In genomic region chr7:66921918-66922486, GRCh38 we compare ENCODE assay signal across 8 cellular contexts. TPM values are rescaled to one million over a fixed set of nuclear protein-coding genes. Genes with fewer than 3 reads are reported as not detected.
DNase-seq lines count a peak whose midpoint lies in the region; ATAC-seq lines count a peak whose summit lies in the region.

No MANE protein-coding gene starts in this region.

- H3K9me3 Mint-ChIP-seq in T-helper 1 cell treated with Interleukin-12 subunit alpha and Interleukin-12 subunit beta and Interleukin-4 antibody, amounts not matched to agents 30 μg/mL and 1 μg/mL, for 36 hours, result no peaks in the 10 kb centered on the region

- DNase-seq in activated naive CD4-positive, alpha-beta T cell treated with Interleukin-2 at 50 U/mL for 16 hours, result peak; percentile 30
- DNase-seq in activated naive CD4-positive, alpha-beta T cell treated with anti-CD3 and anti-CD28 coated beads, Interleukin-2, amount 50 U/mL, for 16 hours, result no peak
- DNase-seq in dedifferentiated amniotic fluid mesenchymal stem cell (ENCODE audit: extremely low spot score) (peak; percentile 19), myocyte (ENCODE audit: low read depth) (peak; percentile 63), OCI-M2 (lab: John Stamatoyannopoulos, UW; ENCODE audit: unreplicated experiment) (no peak)

- peaks cover 22% of the 10 kb centered on the region for H3K4me1 Mint-ChIP-seq in T-helper 1 cell treated with Interleukin-12 subunit alpha and Interleukin-12 subunit beta and Interleukin-4 antibody, amounts not matched to agents 30 μg/mL and 1 μg/mL, for 36 hours (ENCODE audit: low read depth)

- H3K36me3 Mint-ChIP-seq in T-helper 1 cell treated with Interleukin-12 subunit alpha and Interleukin-12 subunit beta and Interleukin-4 antibody, amounts not matched to agents 30 μg/mL and 1 μg/mL, for 36 hours (ENCODE audit: low read depth), result peaks cover 21% of the 10 kb centered on the region

- ATAC-seq in HG03175 (IDR thresholded peaks at IDR 0.05; ENCODE audit: unreplicated experiment), result peak; percentile 36
- no peak for ATAC-seq in HG02763 (IDR thresholded peaks at IDR 0.05; ENCODE audit: unreplicated experiment)

- H3K27me3 Mint-ChIP-seq in T-helper 1 cell treated with Interleukin-12 subunit alpha and Interleukin-12 subunit beta and Interleukin-4 antibody, amounts not matched to agents 30 μg/mL and 1 μg/mL, for 36 hours (ENCODE audit: low read depth), result no peaks in the 10 kb centered on the region

- peak overlapping the region; percentile 94 for H3K27ac Mint-ChIP-seq in T-helper 1 cell treated with Interleukin-12 subunit alpha and Interleukin-12 subunit beta and Interleukin-4 antibody, amounts not matched to agents 30 μg/mL and 1 μg/mL, for 36 hours

- peak overlapping the region; percentile 95 for H3K4me3 Mint-ChIP-seq in T-helper 1 cell treated with Interleukin-12 subunit alpha and Interleukin-12 subunit beta and Interleukin-4 antibody, amounts not matched to agents 30 μg/mL and 1 μg/mL, for 36 hours

RNA-seq across cellular contexts. Expression of gene TMEM248, which starts 1.0 kb away (rescaled TPM):
- 154 TPM in 2 replicates for total RNA-seq in myocyte
- 77.8 TPM for polyA plus RNA-seq in myocyte (2012)

Comparison
In these comparisons a context has a peak if more than half of its experiments do, and no peak if none do; other contexts are left out.
1. DNase-seq: peak in activated naive CD4-positive, alpha-beta T cell treated with Interleukin-2 at 50 U/mL for 16 hours (single experiment), dedifferentiated amniotic fluid mesenchymal stem cell (single experiment) and myocyte (single experiment); none in activated naive CD4-positive, alpha-beta T cell treated with anti-CD3 and anti-CD28 coated beads, Interleukin-2, amount 50 U/mL, for 16 hours (single experiment) and OCI-M2 (single experiment).